In the genomic region with DNA sequence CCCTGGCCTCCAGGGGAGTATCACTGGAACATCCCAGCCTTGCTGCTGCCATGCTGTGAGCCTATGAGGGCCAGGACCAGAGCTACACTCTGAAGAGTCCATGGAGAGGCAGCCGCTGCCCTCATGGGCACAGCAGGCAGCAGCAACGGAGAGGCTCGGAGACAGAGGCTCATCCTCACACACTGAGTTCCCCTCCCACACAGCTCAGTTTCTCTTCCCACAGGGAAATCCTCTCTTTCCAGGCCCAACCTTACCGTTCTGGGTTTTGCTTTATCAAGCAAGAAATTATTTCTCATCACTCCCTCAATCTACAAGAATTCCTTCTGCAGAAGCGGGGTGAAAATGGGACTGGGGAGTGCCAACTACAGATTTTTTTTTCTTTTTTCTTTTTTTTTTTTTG, we compare ENCODE assay signal across 25 cellular contexts. TPM values are rescaled to one million over a fixed set of nuclear protein-coding genes. Genes with fewer than 3 reads are reported as not detected.
DNase-seq lines count a peak whose midpoint lies in the region; ATAC-seq, FAIRE-seq and TF ChIP-seq lines count a peak whose summit lies in the region.
"Had no signal": no experiment of that assay in that cellular context is flagged by ENCODE, and none has a peak within 500 bp of the region (broad histone marks: within the 10 kb centered on the region; RNA-seq: fewer than 3 reads in every experiment).

No MANE protein-coding gene starts in this region.

- H3K9me3 ChIP-seq in A549 (no peaks in the 10 kb centered on the region), spleen (no peaks in the 10 kb centered on the region), prostate gland (no peaks in the 10 kb centered on the region)
- H3K9me3 ChIP-seq: Caco-2, HAP-1, MG63, SJCRH30 had no signal

- DNase-seq in A549 (ENCODE audit: low read depth in 1 of 2, low spot score in 1 of 2) (no peak), GM23338 (ENCODE audit: low spot score) (no peak), left kidney (ENCODE audit: low read depth, low spot score) (peak; percentile 53), spleen (peak; percentile 44), cerebellum (ENCODE audit: low spot score) (no peak), prostate gland (ENCODE audit: low spot score) (no peak)
- DNase-seq: Caco-2; CD8-positive, alpha-beta T cell; GDM1; IMR-90; KG1; MG63; NCI-H1105 treated with DMSO at 0.1 percent for 48 hours; NCI-H146; NCI-H1930; NCI-H2227 treated with DMSO at 0.1 percent for 48 hours; NCI-H524 treated with DMSO at 0.1 percent for 48 hours; NCI-H774; PC-3; SJCRH30 had no signal

- H3K36me3 Mint-ChIP-seq in GM23338 (ENCODE audit: low read depth): no peaks in the 10 kb centered on the region
- H3K36me3 Mint-ChIP-seq: CD8-positive, alpha-beta T cell had no signal

- H3K27ac ChIP-seq in A549: peak overlapping the region; percentile 32 to 97; a peak in 5 of 6 replicates
- H3K27ac ChIP-seq in GM23338 (ENCODE audit: low read depth): no peak overlapping the region
- no peak overlapping the region for H3K27ac ChIP-seq in spleen
- no peak overlapping the region for H3K27ac ChIP-seq in prostate gland
- H3K27ac ChIP-seq: C4-2B, SJCRH30 had no signal

- ATAC-seq in A549 (no peak), GM23338 (peak; percentile 10; the same call in 1 of the 3 replicates), GM21447 (IDR thresholded peaks at IDR 0.05; ENCODE audit: unreplicated experiment) (no peak)
- ATAC-seq: CD8-positive, alpha-beta T cell; GM12878; PC-3; SK-N-SH treated with all-trans-retinoic acid at 6 μM for 48 hours had no signal

- CTCF ChIA-PET in A549 (lab: Yijun Ruan, JAX): interaction anchor here (1.0 to 11.8 kb wide), 4 partner anchors 10 to 94 kb away, joined by 3 to 134 read pairs (median 10); no protein-coding TSS in a partner anchor

- H3K9me3 Mint-ChIP-seq in GM23338: no peaks in the 10 kb centered on the region
- H3K9me3 Mint-ChIP-seq: CD8-positive, alpha-beta T cell had no signal

- TF ChIP-seq RAD21 in A549 (conservative IDR thresholded peaks at IDR 0.05 in 1 of 2, IDR thresholded peaks at IDR 0.05 in 1 of 2): no peak

- 89% methylated on average over 5 of the region's 5 CpGs for WGBS in A549 (ENCODE audit: missing lambda C conversion rate)
- 61 to 77% (median 74%) methylated on average over 5 of the region's 5 CpGs for WGBS in spleen, 5 donors
- WGBS in prostate gland: 78% methylated on average over 5 of the region's 5 CpGs

- H3F3A ChIP-seq in GM23338 (replicated peaks; ENCODE audit: low read depth): no peaks in the 10 kb centered on the region

- H2AFZ ChIP-seq in GM23338: no peak overlapping the region

- H3K79me2 ChIP-seq in GM23338 (replicated peaks; ENCODE audit: insufficient read depth): no peaks in the 10 kb centered on the region

- peaks cover 66% of the 10 kb centered on the region for H3K4me1 ChIP-seq in A549
- peaks cover 14% of the 10 kb centered on the region; the same call in 1 of the 2 replicates for H3K4me1 ChIP-seq in GM23338 (ENCODE audit: insufficient read depth)
- H3K4me1 ChIP-seq in spleen: no peaks in the 10 kb centered on the region
- H3K4me1 ChIP-seq in prostate gland (replicated peaks): no peaks in the 10 kb centered on the region
- H3K4me1 ChIP-seq: Caco-2, HAP-1 had no signal

- peaks cover 31% of the 10 kb centered on the region for H3K4me1 Mint-ChIP-seq in GM23338

- FAIRE-seq in A549 (lab: Jason Lieb, UNC): no peak
- FAIRE-seq: GM12878 had no signal

- 0 out of 2 replicates have a peak, but pooled peaks cover 2% of the 10 kb centered on the region for H3K9me2 ChIP-seq in GM23338 (ENCODE audit: insufficient read depth)

- no peak for TF ChIP-seq EP300 in A549 (IDR thresholded peaks at IDR 0.05)

- no peak overlapping the region for H3K4me3 ChIP-seq in A549
- no peak overlapping the region for H3K4me3 ChIP-seq in GM23338
- no peak overlapping the region for H3K4me3 ChIP-seq in spleen
- H3K4me3 ChIP-seq in prostate gland: no peak overlapping the region
- H3K4me3 ChIP-seq: GM12878, HAP-1, MG63, SJCRH30 had no signal

- no peaks in the 10 kb centered on the region for H4K20me1 ChIP-seq in GM23338 (replicated peaks; ENCODE audit: insufficient read depth)

- intact Hi-C loops in spleen (cut with DNase I; ENCODE audit: low total_unique reads): no loop called here
- intact Hi-C loops in prostate gland (cut with DNase I): no loop called here

- TF ChIP-seq POLR2A in A549 (IDR thresholded peaks at IDR 0.05; ENCODE audit: low read length) (no peak), spleen (IDR thresholded peaks at IDR 0.05) (no peak), prostate gland (IDR thresholded peaks at IDR 0.05) (no peak)

- TF ChIP-seq CTCF in A549 (IDR thresholded peaks at IDR 0.05): no peak
- TF ChIP-seq CTCF in GM23338 (conservative IDR thresholded peaks at IDR 0.05; ENCODE audit: low read depth in 2 of 2): no peak
- no peak for TF ChIP-seq CTCF in spleen (IDR thresholded peaks at IDR 0.05 in 8 of 11, conservative IDR thresholded peaks at IDR 0.05 in 3 of 11)
- TF ChIP-seq CTCF in prostate gland (IDR thresholded peaks at IDR 0.05): no peak

- H3K36me3 ChIP-seq in GM23338 (ENCODE audit: insufficient read depth) (no peaks in the 10 kb centered on the region), spleen (no peaks in the 10 kb centered on the region), prostate gland (no peaks in the 10 kb centered on the region)
- H3K36me3 ChIP-seq: HAP-1, MG63, SJCRH30 had no signal

- H3K4me3 Mint-ChIP-seq in GM23338: no peak overlapping the region
- H3K4me3 Mint-ChIP-seq: CD8-positive, alpha-beta T cell had no signal

- H3K4me2 ChIP-seq in A549: no peak overlapping the region
- no peak overlapping the region for H3K4me2 ChIP-seq in GM23338

- no peak overlapping the region for H3K27ac Mint-ChIP-seq in GM23338
- H3K27ac Mint-ChIP-seq: CD8-positive, alpha-beta T cell had no signal

- H3K27me3 Mint-ChIP-seq in GM23338 (ENCODE audit: insufficient read depth, low read depth, poor library complexity): peaks cover 13% of the 10 kb centered on the region

- no peaks in the 10 kb centered on the region for H3K27me3 ChIP-seq in GM23338 (ENCODE audit: insufficient read depth)
- peaks cover 0 to 46% (median 0%) of the 10 kb centered on the region in 7 donors for H3K27me3 ChIP-seq in spleen (replicated peaks in 1 of 7)
- H3K27me3 ChIP-seq in prostate gland (replicated peaks; ENCODE audit: insufficient read depth): no peaks in the 10 kb centered on the region
- H3K27me3 ChIP-seq: MG63, SJCRH30 had no signal

- POLR2A ChIA-PET in A549 (lab: Yijun Ruan, JAX): no interaction called here

TF ChIP-seq in A549, 52 proteins besides CTCF, POLR2A, EP300 and RAD21 (continues in another document):
- no peak for TF ChIP-seq BHLHE40 (IDR thresholded peaks at IDR 0.05; ENCODE audit: low read depth, low read length)
- no peak for TF ChIP-seq NR3C1 (IDR thresholded peaks at IDR 0.05)
- TF ChIP-seq RNF2 (IDR thresholded peaks at IDR 0.05; ENCODE audit: borderline replicate concordance, low read depth): no peak
- TF ChIP-seq, protein P1, sequence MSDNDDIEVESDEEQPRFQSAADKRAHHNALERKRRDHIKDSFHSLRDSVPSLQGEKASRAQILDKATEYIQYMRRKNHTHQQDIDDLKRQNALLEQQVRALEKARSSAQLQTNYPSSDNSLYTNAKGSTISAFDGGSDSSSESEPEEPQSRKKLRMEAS (IDR thresholded peaks at IDR 0.05): no peak
- no peak for TF ChIP-seq CBX8 (IDR thresholded peaks at IDR 0.05)
- TF ChIP-seq RARB (CRISPR knock-in tag; IDR thresholded peaks at IDR 0.05): no peak
- TF ChIP-seq, protein P2, sequence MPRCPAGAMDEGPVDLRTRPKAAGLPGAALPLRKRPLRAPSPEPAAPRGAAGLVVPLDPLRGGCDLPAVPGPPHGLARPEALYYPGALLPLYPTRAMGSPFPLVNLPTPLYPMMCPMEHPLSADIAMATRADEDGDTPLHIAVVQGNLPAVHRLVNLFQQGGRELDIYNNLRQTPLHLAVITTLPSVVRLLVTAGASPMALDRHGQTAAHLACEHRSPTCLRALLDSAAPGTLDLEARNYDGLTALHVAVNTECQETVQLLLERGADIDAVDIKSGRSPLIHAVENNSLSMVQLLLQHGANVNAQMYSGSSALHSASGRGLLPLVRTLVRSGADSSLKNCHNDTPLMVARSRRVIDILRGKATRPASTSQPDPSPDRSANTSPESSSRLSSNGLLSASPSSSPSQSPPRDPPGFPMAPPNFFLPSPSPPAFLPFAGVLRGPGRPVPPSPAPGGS (IDR thresholded peaks at IDR 0.05): no peak

TF ChIP-seq in GM23338, 12 proteins besides CTCF, POLR2A, EP300 and RAD21 (continues in another document):
- TF ChIP-seq STAT1 (IDR thresholded peaks at IDR 0.05; ENCODE audit: unreplicated experiment) (no peak), CREB1 (CRISPR knock-in tag; IDR thresholded peaks at IDR 0.05; ENCODE audit: low read depth) (no peak), NANOG (IDR thresholded peaks at IDR 0.05; ENCODE audit: borderline replicate concordance) (no peak), JUNB (IDR thresholded peaks at IDR 0.05; ENCODE audit: unreplicated experiment) (no peak)

RNA-seq across cellular contexts. Expression of a gene that starts 36.6 kb away (rescaled TPM):
- 0.62 and 1.1 TPM in 2 replicates for polyA plus RNA-seq in A549 (2011; rRNA removed)
- 0.36 and 0.40 TPM in 2 replicates for polyA plus RNA-seq in A549 (2012; cell fraction: cytosol; rRNA removed)
- 0.55 and 1.3 TPM in 2 replicates for polyA plus RNA-seq in A549 (2012; cell fraction: nucleus; rRNA removed)
- polyA plus RNA-seq in A549 (2017; fragmentation: RNase III; extraction: RNeasy Plus Mini Kit Qiagen cat#74134 plus additional on column Dnase treatment): 0.98 to 1.5 TPM (median 1.4 TPM) in 3 replicates
- polyA minus RNA-seq in A549 (2011; rRNA and poly(A)+ RNA removed): 0.92 and 1.2 TPM in 2 replicates
- total RNA-seq in GM23338 (2014; rRNA removed; shearing (Covaris generic)): 0.14 and 0.16 TPM in 2 replicates
- polyA plus RNA-seq in GM23338 (2016; fragmentation: Nextera tagmentation; extraction: Ambion mirVana): 0.15 TPM in 1 of 2 replicates, not detected in the other
- 1 to 10 TPM in 1 of 7 donors, under 1 TPM in 6; 0.44 to 1.0 (median 0.58) TPM for total RNA-seq in spleen
- polyA plus RNA-seq in spleen: under 1 TPM; 0.27 to 0.48 (median 0.48) TPM
- 10.2 TPM for total RNA-seq in cerebellum
- total RNA-seq in prostate gland: under 1 TPM; 0.23 TPM
- total RNA-seq: GM12878, IMR-90 had no signal
- polyA plus RNA-seq: IMR-90 had no signal

Comparison
In these comparisons a context has a peak if more than half of its experiments do, and no peak if none do; other contexts are left out.
1. DNase-seq: peak in left kidney (single experiment) and spleen (single experiment); none in A549 (0 of 2), GM23338 (single experiment), cerebellum (single experiment) and prostate gland (single experiment).
2. H3K27ac ChIP-seq: peak in A549 (2 of 2); none in GM23338 (single experiment), spleen (0 of 8) and prostate gland (0 of 2).